Comparison of ENCODE assay signal across 20 cellular contexts in genomic region chr19:40704491-40705361, GRCh38. TPM values are rescaled to one million over a fixed set of nuclear protein-coding genes. Genes with fewer than 3 reads are reported as not detected.
DNase-seq lines count a peak whose midpoint lies in the region; ATAC-seq, FAIRE-seq and TF ChIP-seq lines count a peak whose summit lies in the region.
"Had no signal": no experiment of that assay in that cellular context is flagged by ENCODE, and none has a peak within 500 bp of the region (broad histone marks: within the 10 kb centered on the region; RNA-seq: fewer than 3 reads in every experiment).

No MANE protein-coding gene starts in this region.

- 93% methylated on average over 18 of the region's 18 CpGs for WGBS in HepG2 (ENCODE audit: low lambda C conversion rate)
- 95% methylated on average over 8 of the region's 18 CpGs for WGBS in right lobe of liver (ENCODE audit: insufficient coverage, low coverage, low lambda C conversion rate, missing lambda C conversion rate)
- WGBS in transverse colon (ENCODE audit: low coverage in 1 of 2), 2 donors, result 91% methylated on average over 18 of the region's 18 CpGs; no CpG with 5 or more reads in 1 of the 2 donors

- no peak for DNase-seq in activated naive CD8-positive, alpha-beta T cell treated with anti-CD3 and anti-CD28 coated beads, Interleukin-2, amount 10 ng/mL, durations not matched to agents 7 days and 5 days
- DNase-seq in activated naive CD8-positive, alpha-beta T cell treated with anti-CD3 and anti-CD28 coated beads, Interleukin-2, amount 50 U/mL, for 24 hours, result no peak
- no peak for DNase-seq in HepG2 (ENCODE audit: low spot score)
- no peak for DNase-seq in right lobe of liver
- DNase-seq in right atrium auricular region (ENCODE audit: low spot score), result no peak
- DNase-seq in NCI-H774 (lab: John Stamatoyannopoulos, UW), result no peak
- no peak for DNase-seq in transverse colon
- DNase-seq: CD4-positive, CD25-positive, alpha-beta regulatory T cell; MG63; NCI-H1048; NCI-H1694; NCI-H2029 treated with DMSO at 0.1 percent for 48 hours; NCI-H226; NCI-H510A; NK-92 treated with Interleukin-12 subunit alpha and Interleukin-12 subunit beta, amount 100 ng/mL, for 24 hours; PC-3 had no signal

- H3K27me3 ChIP-seq in HepG2 (ENCODE audit: control insufficient read depth in 1 of 2, insufficient read depth in 2 of 2, low read length in 2 of 2), result no peaks in the 10 kb centered on the region
- H3K27me3 ChIP-seq in right lobe of liver, result no peaks in the 10 kb centered on the region
- H3K27me3 ChIP-seq in right atrium auricular region, result no peaks in the 10 kb centered on the region
- no peaks in the 10 kb centered on the region for H3K27me3 ChIP-seq in transverse colon
- H3K27me3 ChIP-seq: BLaER1, MG63, SJSA1 had no signal

- no peak for TF ChIP-seq POLR2A in HepG2 (IDR thresholded peaks at IDR 0.05; ENCODE audit: insufficient read depth in 1 of 2, low read depth in 2 of 2, low read length in 2 of 2)
- TF ChIP-seq POLR2A in right lobe of liver (IDR thresholded peaks at IDR 0.05), result no peak
- TF ChIP-seq POLR2A in transverse colon (IDR thresholded peaks at IDR 0.05), result no peak

- H4K20me1 ChIP-seq in HepG2 (ENCODE audit: insufficient read depth, low read length), result no peaks in the 10 kb centered on the region
- H4K20me1 ChIP-seq: BLaER1 had no signal

- no peaks in the 10 kb centered on the region for H3K79me2 ChIP-seq in HepG2 (ENCODE audit: insufficient read depth, low read length)

- peaks cover 7% of the 10 kb centered on the region; the same call in 1 of the 2 replicates for H3K4me1 ChIP-seq in HepG2 (ENCODE audit: insufficient read depth, low read length)
- H3K4me1 ChIP-seq in right lobe of liver, result no peaks in the 10 kb centered on the region
- peaks cover 0 to 20% of the 10 kb centered on the region in 2 donors for H3K4me1 ChIP-seq in right atrium auricular region
- H3K4me1 ChIP-seq in transverse colon, result no peaks in the 10 kb centered on the region
- H3K4me1 ChIP-seq: BLaER1, SJSA1 had no signal

- intact Hi-C loops in HepG2 (cut with micrococcal nuclease; ENCODE audit: unreplicated experiment) (no loop called here), right lobe of liver (cut with DNase I) (no loop called here), transverse colon (cut with DNase I; ENCODE audit: low total_unique reads) (no loop called here)

- no peak overlapping the region for H3K4me2 ChIP-seq in HepG2 (ENCODE audit: low read depth, low read length)
- H3K4me2 ChIP-seq: BLaER1 had no signal

- H3K27ac ChIP-seq in HepG2 (ENCODE audit: extremely low read length, insufficient read depth, low read length) (no peak overlapping the region), right lobe of liver (no peak overlapping the region), right atrium auricular region (peak overlapping the region; percentile 78 to 81), transverse colon (no peak overlapping the region)
- H3K27ac ChIP-seq: BLaER1, SJSA1 had no signal

- no TSS peak for BruUV-seq in HepG2 (replicated peaks; lab: Mats Ljungman, UMichigan)

- H3K4me3 ChIP-seq in HepG2 (replicated peaks in 1 of 3; ENCODE audit: insufficient read depth in 1 of 3, low read depth in 2 of 3, low read length in 3 of 3) (no peak overlapping the region), right lobe of liver (no peak overlapping the region), right atrium auricular region (no peak overlapping the region), transverse colon (no peak overlapping the region)
- H3K4me3 ChIP-seq: BLaER1, MG63, SJSA1 had no signal

- H3K9me3 Mint-ChIP-seq in activated naive CD8-positive, alpha-beta T cell treated with anti-CD3 and anti-CD28 coated beads, Interleukin-2, amount 10 ng/mL, durations not matched to agents 7 days and 5 days, result no peaks in the 10 kb centered on the region
- H3K9me3 Mint-ChIP-seq in activated naive CD8-positive, alpha-beta T cell treated with anti-CD3 and anti-CD28 coated beads, Interleukin-2, amount 50 U/mL, for 24 hours, result no peaks in the 10 kb centered on the region
- H3K9me3 Mint-ChIP-seq: CD4-positive, CD25-positive, alpha-beta regulatory T cell had no signal

- ATAC-seq in activated naive CD8-positive, alpha-beta T cell treated with anti-CD3 and anti-CD28 coated beads, Interleukin-2, amount 10 ng/mL, durations not matched to agents 7 days and 5 days (ENCODE audit: low read depth), result no peak
- ATAC-seq in activated naive CD8-positive, alpha-beta T cell treated with anti-CD3 and anti-CD28 coated beads, Interleukin-2, amount 50 U/mL, for 24 hours, result no peak
- ATAC-seq in HepG2 (no peak), right lobe of liver (no peak)
- ATAC-seq: HCT116, PC-3 had no signal

- peak overlapping the region; percentile 25 for H3K27ac Mint-ChIP-seq in activated naive CD8-positive, alpha-beta T cell treated with anti-CD3 and anti-CD28 coated beads, Interleukin-2, amount 10 ng/mL, durations not matched to agents 7 days and 5 days
- no peak overlapping the region for H3K27ac Mint-ChIP-seq in activated naive CD8-positive, alpha-beta T cell treated with anti-CD3 and anti-CD28 coated beads, Interleukin-2, amount 50 U/mL, for 24 hours

- H3K9me3 ChIP-seq in HepG2 (ENCODE audit: low read length) (no peaks in the 10 kb centered on the region), right lobe of liver (no peaks in the 10 kb centered on the region), right atrium auricular region (no peaks in the 10 kb centered on the region), transverse colon (no peaks in the 10 kb centered on the region)
- H3K9me3 ChIP-seq: BLaER1, MG63, SJSA1 had no signal

- no peak overlapping the region for H3K4me3 Mint-ChIP-seq in activated naive CD8-positive, alpha-beta T cell treated with anti-CD3 and anti-CD28 coated beads, Interleukin-2, amount 10 ng/mL, durations not matched to agents 7 days and 5 days
- no peak overlapping the region for H3K4me3 Mint-ChIP-seq in activated naive CD8-positive, alpha-beta T cell treated with anti-CD3 and anti-CD28 coated beads, Interleukin-2, amount 50 U/mL, for 24 hours
- H3K4me3 Mint-ChIP-seq: CD4-positive, CD25-positive, alpha-beta regulatory T cell had no signal

- TF ChIP-seq EP300 in HepG2 (IDR thresholded peaks at IDR 0.05; ENCODE audit: low read depth in 2 of 2, low read length in 2 of 2), result no peak
- no peak for TF ChIP-seq EP300 in HepG2 (CRISPR knock-in tag; IDR thresholded peaks at IDR 0.05; ENCODE audit: borderline replicate concordance)
- TF ChIP-seq EP300 in transverse colon (IDR thresholded peaks at IDR 0.05; ENCODE audit: low read depth), result no peak

- no peak for FAIRE-seq in HepG2 (lab: Jason Lieb, UNC)
- FAIRE-seq: GM19239 had no signal

- TF ChIP-seq CTCF in HepG2 (CRISPR knock-in tag; IDR thresholded peaks at IDR 0.05) (no peak), right lobe of liver (IDR thresholded peaks at IDR 0.05) (no peak), right atrium auricular region (IDR thresholded peaks at IDR 0.05) (no peak), transverse colon (IDR thresholded peaks at IDR 0.05) (no peak)

- no peaks in the 10 kb centered on the region for H3K27me3 Mint-ChIP-seq in activated naive CD8-positive, alpha-beta T cell treated with anti-CD3 and anti-CD28 coated beads, Interleukin-2, amount 10 ng/mL, durations not matched to agents 7 days and 5 days
- no peaks in the 10 kb centered on the region for H3K27me3 Mint-ChIP-seq in activated naive CD8-positive, alpha-beta T cell treated with anti-CD3 and anti-CD28 coated beads, Interleukin-2, amount 50 U/mL, for 24 hours
- H3K27me3 Mint-ChIP-seq: CD4-positive, CD25-positive, alpha-beta regulatory T cell had no signal

- CTCF ChIA-PET in HepG2 (lab: Yijun Ruan, JAX; ENCODE audit: low intra/inter-chr PET ratio, low total read pairs), result no interaction called here

- peaks cover 8 to 25% of the 10 kb centered on the region in 2 experiments; a peak in 4 of 5 replicates for H3K36me3 ChIP-seq in HepG2 (replicated peaks in 1 of 2; ENCODE audit: control insufficient read depth in 1 of 2, insufficient read depth in 2 of 2, low read length in 2 of 2)
- peaks cover 0 to 92% (median 7%) of the 10 kb centered on the region in 4 donors for H3K36me3 ChIP-seq in right lobe of liver
- H3K36me3 ChIP-seq in right atrium auricular region, result peaks cover 59% of the 10 kb centered on the region
- peaks cover 0 to 26% (median 13%) of the 10 kb centered on the region in 4 donors for H3K36me3 ChIP-seq in transverse colon

- no peak overlapping the region for H3K9ac ChIP-seq in HepG2 (ENCODE audit: insufficient read depth, low read depth, low read length)
- H3K9ac ChIP-seq: BLaER1 had no signal

- in situ Hi-C loops in HepG2 (cut with HindIII; ENCODE audit: extremely low pct_ligation_motif_present, low pct_unique_long_range_greater_than_20kb), result loop anchor here (5.0 kb wide), 1 partner anchor 42 kb away; no protein-coding TSS in a partner anchor
- in situ Hi-C loops in transverse colon (cut with MboI; ENCODE audit: low pct_ligation_motif_present in 1 of 4, low pct_unique_long_range_greater_than_20kb in 1 of 4, low sequenced_read_pairs in 3 of 4), result loop anchor here in 1 of 4 donors (25.0 kb wide), 1 partner anchor 108 kb away; no protein-coding TSS in a partner anchor

- no peak overlapping the region for H2AFZ ChIP-seq in HepG2 (ENCODE audit: low read length)

- TF ChIP-seq RAD21 in HepG2 (CRISPR knock-in tag; IDR thresholded peaks at IDR 0.05), result no peak

- peaks cover 2% of the 10 kb centered on the region for H3K4me1 Mint-ChIP-seq in activated naive CD8-positive, alpha-beta T cell treated with anti-CD3 and anti-CD28 coated beads, Interleukin-2, amount 10 ng/mL, durations not matched to agents 7 days and 5 days
- no peaks in the 10 kb centered on the region for H3K4me1 Mint-ChIP-seq in activated naive CD8-positive, alpha-beta T cell treated with anti-CD3 and anti-CD28 coated beads, Interleukin-2, amount 50 U/mL, for 24 hours

- POLR2A ChIA-PET in activated naive CD8-positive, alpha-beta T cell treated with anti-CD3 and anti-CD28 coated beads, Interleukin-2, amount 10 ng/mL, durations not matched to agents 7 days and 5 days (lab: Charles Lee), result no interaction called here
- POLR2A ChIA-PET in HepG2 (lab: Yijun Ruan, JAX), result interaction anchor here (1.3 kb wide), 1 partner anchor 13 kb away, joined by 3 read pairs; no protein-coding TSS in a partner anchor

- H3K36me3 Mint-ChIP-seq in activated naive CD8-positive, alpha-beta T cell treated with anti-CD3 and anti-CD28 coated beads, Interleukin-2, amount 10 ng/mL, durations not matched to agents 7 days and 5 days, result peaks cover 19% of the 10 kb centered on the region
- peaks cover 20% of the 10 kb centered on the region for H3K36me3 Mint-ChIP-seq in activated naive CD8-positive, alpha-beta T cell treated with anti-CD3 and anti-CD28 coated beads, Interleukin-2, amount 50 U/mL, for 24 hours (ENCODE audit: low read depth)

RNA-seq across cellular contexts. Expression of gene COQ8B, which starts 12.0 kb away (rescaled TPM):
- total RNA-seq in activated naive CD8-positive, alpha-beta T cell treated with anti-CD3 and anti-CD28 coated beads, Interleukin-2, amount 10 ng/mL, durations not matched to agents 7 days and 5 days, result 10 to 100 TPM; 35.8 to 36.8 TPM
- total RNA-seq in HepG2 (2016; rRNA removed; fragmentation: Illumina TruSeq; extraction: Trizol) (10.3 and 17.2 TPM in 2 replicates), right lobe of liver (10 to 100 TPM; 15.1 to 30.6 (median 25.6) TPM), right atrium auricular region (10 to 100 TPM; 23.3 to 26.6 TPM), transverse colon (10 to 100 TPM; 15.3 to 41.2 (median 36.5) TPM)
- 11.6 and 12.3 TPM in 2 replicates for total RNA-seq in HepG2 (2016; cell fraction: cytosol; rRNA removed; fragmentation: Illumina TruSeq; extraction: Trizol; ENCODE audit: low read depth)
- total RNA-seq in HepG2 (2016; cell fraction: insoluble cytoplasmic fraction; rRNA removed; fragmentation: Illumina TruSeq; extraction: Trizol), result 8.6 and 17.5 TPM in 2 replicates
- 16.6 and 19.5 TPM in 2 replicates for total RNA-seq in HepG2 (2016; cell fraction: membrane; rRNA removed; fragmentation: Illumina TruSeq; extraction: Trizol)
- total RNA-seq in HepG2 (2016; cell fraction: nucleus; rRNA removed; fragmentation: Illumina TruSeq; extraction: Trizol), result 13.3 and 18.3 TPM in 2 replicates
- 12.3 and 14.7 TPM in 2 replicates for polyA plus RNA-seq in HepG2 (2011; rRNA removed)
- 9.9 and 15.6 TPM in 2 replicates for polyA plus RNA-seq in HepG2 (2011; cell fraction: cytosol; rRNA removed)
- polyA plus RNA-seq in HepG2 (2011; cell fraction: nucleus; rRNA removed), result 54.2 and 65.2 TPM in 2 replicates
- 8.7 and 13.0 TPM in 2 replicates for polyA plus RNA-seq in HepG2 (2012)
- polyA plus RNA-seq in HepG2 (2016; cell fraction: cytosol; fragmentation: Illumina TruSeq; extraction: Trizol; ENCODE audit: low read depth), result 5.6 and 6.3 TPM in 2 replicates
- polyA plus RNA-seq in HepG2 (2016; cell fraction: insoluble cytoplasmic fraction; fragmentation: Illumina TruSeq; extraction: Trizol; ENCODE audit: low read depth), result 7.8 and 9.6 TPM in 2 replicates
- 8.1 and 8.4 TPM in 2 replicates for polyA plus RNA-seq in HepG2 (2016; cell fraction: membrane; fragmentation: Illumina TruSeq; extraction: Trizol; ENCODE audit: low read depth)
- 21.5 and 25.0 TPM in 2 replicates for polyA plus RNA-seq in HepG2 (2016; cell fraction: nucleus; fragmentation: Illumina TruSeq; extraction: Trizol; ENCODE audit: insufficient read depth, low read depth)
- polyA minus RNA-seq in HepG2 (2011; rRNA and poly(A)+ RNA removed; ENCODE audit: low replicate concordance), result 22.0 and 30.0 TPM in 2 replicates
- 7.7 and 9.0 TPM in 2 replicates for polyA minus RNA-seq in HepG2 (2011; cell fraction: cytosol; rRNA and poly(A)+ RNA removed)
- 19.1 and 21.8 TPM in 2 replicates for polyA minus RNA-seq in HepG2 (2011; cell fraction: nucleus; rRNA and poly(A)+ RNA removed)

RNA-seq across cellular contexts. Expression of gene ITPKC, which starts 12.2 kb away (rescaled TPM):
- 1 to 10 TPM; 7.1 TPM for total RNA-seq in activated naive CD8-positive, alpha-beta T cell treated with anti-CD3 and anti-CD28 coated beads, Interleukin-2, amount 10 ng/mL, durations not matched to agents 7 days and 5 days
- total RNA-seq in HepG2 (2016; rRNA removed; fragmentation: Illumina TruSeq; extraction: Trizol) (11.2 and 11.3 TPM in 2 replicates), right lobe of liver (10 to 100 TPM in 3 of 6 experiments, 1 to 10 TPM in 3; 6.8 to 19.7 (median 11.1) TPM), right atrium auricular region (10 to 100 TPM; 15.2 to 15.6 TPM), transverse colon (10 to 100 TPM; 14.7 to 56.1 (median 33.8) TPM)
- total RNA-seq in HepG2 (2016; cell fraction: cytosol; rRNA removed; fragmentation: Illumina TruSeq; extraction: Trizol; ENCODE audit: low read depth), result 2.2 and 2.9 TPM in 2 replicates
- total RNA-seq in HepG2 (2016; cell fraction: insoluble cytoplasmic fraction; rRNA removed; fragmentation: Illumina TruSeq; extraction: Trizol), result 11.1 and 11.2 TPM in 2 replicates
- total RNA-seq in HepG2 (2016; cell fraction: membrane; rRNA removed; fragmentation: Illumina TruSeq; extraction: Trizol), result 6.2 and 7.0 TPM in 2 replicates
- total RNA-seq in HepG2 (2016; cell fraction: nucleus; rRNA removed; fragmentation: Illumina TruSeq; extraction: Trizol), result 9.4 and 10.1 TPM in 2 replicates
- 6.9 and 12.4 TPM in 2 replicates for polyA plus RNA-seq in HepG2 (2011; rRNA removed)
- polyA plus RNA-seq in HepG2 (2011; cell fraction: cytosol; rRNA removed), result 7.5 and 8.3 TPM in 2 replicates
- 10.9 and 11.5 TPM in 2 replicates for polyA plus RNA-seq in HepG2 (2011; cell fraction: nucleus; rRNA removed)
- 5.5 and 8.9 TPM in 2 replicates for polyA plus RNA-seq in HepG2 (2012)
- 1.6 and 1.9 TPM in 2 replicates for polyA plus RNA-seq in HepG2 (2016; cell fraction: cytosol; fragmentation: Illumina TruSeq; extraction: Trizol; ENCODE audit: low read depth)
- polyA plus RNA-seq in HepG2 (2016; cell fraction: insoluble cytoplasmic fraction; fragmentation: Illumina TruSeq; extraction: Trizol; ENCODE audit: low read depth), result 9.6 and 11.1 TPM in 2 replicates
- 4.0 and 4.4 TPM in 2 replicates for polyA plus RNA-seq in HepG2 (2016; cell fraction: membrane; fragmentation: Illumina TruSeq; extraction: Trizol; ENCODE audit: low read depth)
- polyA plus RNA-seq in HepG2 (2016; cell fraction: nucleus; fragmentation: Illumina TruSeq; extraction: Trizol; ENCODE audit: insufficient read depth, low read depth), result 16.8 and 17.2 TPM in 2 replicates
- polyA minus RNA-seq in HepG2 (2011; rRNA and poly(A)+ RNA removed; ENCODE audit: low replicate concordance), result 7.6 and 22.0 TPM in 2 replicates
- 4.2 and 6.6 TPM in 2 replicates for polyA minus RNA-seq in HepG2 (2011; cell fraction: cytosol; rRNA and poly(A)+ RNA removed)
- polyA minus RNA-seq in HepG2 (2011; cell fraction: nucleus; rRNA and poly(A)+ RNA removed), result 5.5 and 7.5 TPM in 2 replicates

RNA-seq across cellular contexts. Expression of gene NUMBL, which starts 14.3 kb away (rescaled TPM):
- total RNA-seq in activated naive CD8-positive, alpha-beta T cell treated with anti-CD3 and anti-CD28 coated beads, Interleukin-2, amount 10 ng/mL, durations not matched to agents 7 days and 5 days, result 10 to 100 TPM in 1 of 2 experiments, 1 to 10 TPM in 1; 9.9 to 11.7 TPM
- 0.20 and 0.49 TPM in 2 replicates for total RNA-seq in HepG2 (2016; rRNA removed; fragmentation: Illumina TruSeq; extraction: Trizol)
- 0.09 and 0.10 TPM in 2 replicates for total RNA-seq in HepG2 (2016; cell fraction: cytosol; rRNA removed; fragmentation: Illumina TruSeq; extraction: Trizol; ENCODE audit: low read depth)
- 0.04 and 0.58 TPM in 2 replicates for total RNA-seq in HepG2 (2016; cell fraction: insoluble cytoplasmic fraction; rRNA removed; fragmentation: Illumina TruSeq; extraction: Trizol)
- 0.25 and 0.52 TPM in 2 replicates for total RNA-seq in HepG2 (2016; cell fraction: membrane; rRNA removed; fragmentation: Illumina TruSeq; extraction: Trizol)
- 0.69 and 2.1 TPM in 2 replicates for total RNA-seq in HepG2 (2016; cell fraction: nucleus; rRNA removed; fragmentation: Illumina TruSeq; extraction: Trizol)
- polyA plus RNA-seq in HepG2 (2011; rRNA removed), result 2.2 and 2.3 TPM in 2 replicates
- 0.67 and 0.90 TPM in 2 replicates for polyA plus RNA-seq in HepG2 (2011; cell fraction: cytosol; rRNA removed)
- polyA plus RNA-seq in HepG2 (2011; cell fraction: nucleus; rRNA removed), result 21.6 and 25.2 TPM in 2 replicates
- 0.78 and 2.1 TPM in 2 replicates for polyA plus RNA-seq in HepG2 (2012)
- polyA plus RNA-seq in HepG2 (2016; cell fraction: cytosol; fragmentation: Illumina TruSeq; extraction: Trizol; ENCODE audit: low read depth), result 0.10 and 0.11 TPM in 2 replicates
- polyA plus RNA-seq in HepG2 (2016; cell fraction: insoluble cytoplasmic fraction; fragmentation: Illumina TruSeq; extraction: Trizol; ENCODE audit: low read depth), result 0.27 and 0.56 TPM in 2 replicates
- 0.07 and 0.19 TPM in 2 replicates for polyA plus RNA-seq in HepG2 (2016; cell fraction: membrane; fragmentation: Illumina TruSeq; extraction: Trizol; ENCODE audit: low read depth)
- polyA plus RNA-seq in HepG2 (2016; cell fraction: nucleus; fragmentation: Illumina TruSeq; extraction: Trizol; ENCODE audit: insufficient read depth, low read depth), result 4.8 and 6.7 TPM in 2 replicates
- polyA minus RNA-seq in HepG2 (2011; rRNA and poly(A)+ RNA removed; ENCODE audit: low replicate concordance), result 1.2 and 14.1 TPM in 2 replicates
- 0.35 and 0.99 TPM in 2 replicates for polyA minus RNA-seq in HepG2 (2011; cell fraction: cytosol; rRNA and poly(A)+ RNA removed)
- 2.8 and 2.9 TPM in 2 replicates for polyA minus RNA-seq in HepG2 (2011; cell fraction: nucleus; rRNA and poly(A)+ RNA removed)
- total RNA-seq in right lobe of liver, result 10 to 100 TPM in 3 of 6 experiments, 1 to 10 TPM in 3; 6.1 to 19.6 (median 10.5) TPM
- 10 to 100 TPM; 11.2 to 28.1 TPM for total RNA-seq in right atrium auricular region
- total RNA-seq in transverse colon, result 10 to 100 TPM in 3 of 4 donors, 1 to 10 TPM in 1; 9.0 to 44.9 (median 20.4) TPM

RNA-seq across cellular contexts. Expression of gene ACTMAP, which starts 45.6 kb away (rescaled TPM):
- total RNA-seq in activated naive CD8-positive, alpha-beta T cell treated with anti-CD3 and anti-CD28 coated beads, Interleukin-2, amount 10 ng/mL, durations not matched to agents 7 days and 5 days, result 10 to 100 TPM; 13.5 to 15.6 TPM
- total RNA-seq in HepG2 (2016; rRNA removed; fragmentation: Illumina TruSeq; extraction: Trizol) (2.2 and 3.9 TPM in 2 replicates), right lobe of liver (10 to 100 TPM in 2 of 6 experiments, 1 to 10 TPM in 4; 2.9 to 11.2 (median 4.4) TPM), right atrium auricular region (1 to 10 TPM; 3.7 to 5.3 TPM), transverse colon (10 to 100 TPM in 2 of 4 donors, 1 to 10 TPM in 2; 8.3 to 29.1 (median 12.1) TPM)
- total RNA-seq in HepG2 (2016; cell fraction: cytosol; rRNA removed; fragmentation: Illumina TruSeq; extraction: Trizol; ENCODE audit: low read depth), result 2.1 and 5.1 TPM in 2 replicates
- 2.2 and 3.3 TPM in 2 replicates for total RNA-seq in HepG2 (2016; cell fraction: insoluble cytoplasmic fraction; rRNA removed; fragmentation: Illumina TruSeq; extraction: Trizol)
- total RNA-seq in HepG2 (2016; cell fraction: membrane; rRNA removed; fragmentation: Illumina TruSeq; extraction: Trizol), result 4.4 and 4.8 TPM in 2 replicates
- 3.9 and 4.4 TPM in 2 replicates for total RNA-seq in HepG2 (2016; cell fraction: nucleus; rRNA removed; fragmentation: Illumina TruSeq; extraction: Trizol)
- polyA plus RNA-seq in HepG2 (2011; rRNA removed), result 7.9 and 11.3 TPM in 2 replicates
- 4.7 and 5.7 TPM in 2 replicates for polyA plus RNA-seq in HepG2 (2011; cell fraction: cytosol; rRNA removed)
- polyA plus RNA-seq in HepG2 (2011; cell fraction: nucleus; rRNA removed), result 30.8 and 31.7 TPM in 2 replicates
- 13.1 and 16.5 TPM in 2 replicates for polyA plus RNA-seq in HepG2 (2012)
- 4.5 and 4.7 TPM in 2 replicates for polyA plus RNA-seq in HepG2 (2016; cell fraction: cytosol; fragmentation: Illumina TruSeq; extraction: Trizol; ENCODE audit: low read depth)
- 10.5 and 13.7 TPM in 2 replicates for polyA plus RNA-seq in HepG2 (2016; cell fraction: insoluble cytoplasmic fraction; fragmentation: Illumina TruSeq; extraction: Trizol; ENCODE audit: low read depth)
- 12.4 and 14.6 TPM in 2 replicates for polyA plus RNA-seq in HepG2 (2016; cell fraction: membrane; fragmentation: Illumina TruSeq; extraction: Trizol; ENCODE audit: low read depth)
- 46.1 and 49.5 TPM in 2 replicates for polyA plus RNA-seq in HepG2 (2016; cell fraction: nucleus; fragmentation: Illumina TruSeq; extraction: Trizol; ENCODE audit: insufficient read depth, low read depth)
- 11.2 and 11.8 TPM in 2 replicates for polyA minus RNA-seq in HepG2 (2011; rRNA and poly(A)+ RNA removed; ENCODE audit: low replicate concordance)
- polyA minus RNA-seq in HepG2 (2011; cell fraction: cytosol; rRNA and poly(A)+ RNA removed), result 8.1 and 9.0 TPM in 2 replicates
- 5.2 and 5.3 TPM in 2 replicates for polyA minus RNA-seq in HepG2 (2011; cell fraction: nucleus; rRNA and poly(A)+ RNA removed)

RNA-seq across cellular contexts. Expression of gene SNRPA, which starts 46.3 kb away (rescaled TPM):
- 100 to 1,000 TPM; 145 to 157 TPM for total RNA-seq in activated naive CD8-positive, alpha-beta T cell treated with anti-CD3 and anti-CD28 coated beads, Interleukin-2, amount 10 ng/mL, durations not matched to agents 7 days and 5 days
- total RNA-seq in HepG2 (2016; rRNA removed; fragmentation: Illumina TruSeq; extraction: Trizol), result 55.6 and 59.6 TPM in 2 replicates
- total RNA-seq in HepG2 (2016; cell fraction: cytosol; rRNA removed; fragmentation: Illumina TruSeq; extraction: Trizol; ENCODE audit: low read depth), result 30.9 and 37.5 TPM in 2 replicates
- total RNA-seq in HepG2 (2016; cell fraction: insoluble cytoplasmic fraction; rRNA removed; fragmentation: Illumina TruSeq; extraction: Trizol), result 43.3 and 60.9 TPM in 2 replicates
- 30.2 and 35.2 TPM in 2 replicates for total RNA-seq in HepG2 (2016; cell fraction: membrane; rRNA removed; fragmentation: Illumina TruSeq; extraction: Trizol)
- total RNA-seq in HepG2 (2016; cell fraction: nucleus; rRNA removed; fragmentation: Illumina TruSeq; extraction: Trizol), result 40.9 and 42.9 TPM in 2 replicates
- polyA plus RNA-seq in HepG2 (2011; rRNA removed), result 111 and 162 TPM in 2 replicates
- 36.8 and 67.8 TPM in 2 replicates for polyA plus RNA-seq in HepG2 (2011; cell fraction: cytosol; rRNA removed)
- 112 and 136 TPM in 2 replicates for polyA plus RNA-seq in HepG2 (2011; cell fraction: nucleus; rRNA removed)
- 55.3 and 58.7 TPM in 2 replicates for polyA plus RNA-seq in HepG2 (2012)
- polyA plus RNA-seq in HepG2 (2016; cell fraction: cytosol; fragmentation: Illumina TruSeq; extraction: Trizol; ENCODE audit: low read depth), result 31.4 and 37.9 TPM in 2 replicates
- polyA plus RNA-seq in HepG2 (2016; cell fraction: insoluble cytoplasmic fraction; fragmentation: Illumina TruSeq; extraction: Trizol; ENCODE audit: low read depth), result 87.1 and 104 TPM in 2 replicates
- 41.6 and 53.2 TPM in 2 replicates for polyA plus RNA-seq in HepG2 (2016; cell fraction: membrane; fragmentation: Illumina TruSeq; extraction: Trizol; ENCODE audit: low read depth)
- polyA plus RNA-seq in HepG2 (2016; cell fraction: nucleus; fragmentation: Illumina TruSeq; extraction: Trizol; ENCODE audit: insufficient read depth, low read depth), result 106 and 112 TPM in 2 replicates
- polyA minus RNA-seq in HepG2 (2011; rRNA and poly(A)+ RNA removed; ENCODE audit: low replicate concordance), result 182 and 255 TPM in 2 replicates
- polyA minus RNA-seq in HepG2 (2011; cell fraction: cytosol; rRNA and poly(A)+ RNA removed), result 80.0 and 106 TPM in 2 replicates
- polyA minus RNA-seq in HepG2 (2011; cell fraction: nucleus; rRNA and poly(A)+ RNA removed), result 49.1 and 73.4 TPM in 2 replicates
- 10 to 100 TPM; 21.4 to 33.1 (median 24.7) TPM for total RNA-seq in right lobe of liver
- total RNA-seq in right atrium auricular region, result 10 to 100 TPM; 30.7 to 32.9 TPM
- total RNA-seq in transverse colon, result 10 to 100 TPM; 45.1 to 85.3 (median 65.6) TPM

Comparison
In these comparisons a context has a peak if more than half of its experiments do, and no peak if none do; other contexts are left out.
1. H3K27ac ChIP-seq: peak in right atrium auricular region (2 of 2); none in HepG2 (single experiment), right lobe of liver (0 of 3) and transverse colon (0 of 4).